21 cellular contexts compared by ENCODE assay signal in genomic region chr7:156783864-156784263, GRCh38.
A peak's percentile ranks its signal among the peaks of the same experiment; 100 is the strongest.
DNase-seq lines count a peak whose midpoint lies in the region; ATAC-seq, FAIRE-seq and TF ChIP-seq lines count a peak whose summit lies in the region.
"Had no signal": no experiment of that assay in that cellular context is flagged by ENCODE, and none has a peak within 500 bp of the region (broad histone marks: within the 10 kb centered on the region; RNA-seq: fewer than 3 reads in every experiment).

No MANE protein-coding gene starts in this region.

- no peak overlapping the region for H3K9ac ChIP-seq in astrocyte (ENCODE audit: low read length)
- H3K9ac ChIP-seq: BLaER1 had no signal

- H3K27ac Mint-ChIP-seq in astrocyte (ENCODE audit: unreplicated experiment) = peak overlapping the region; percentile 91
- H3K27ac Mint-ChIP-seq: IgD-negative memory B cell had no signal

- H3K4me1 ChIP-seq in cardiac muscle cell (ENCODE audit: low read depth) (peaks cover 4% of the 10 kb centered on the region), right cardiac atrium (ENCODE audit: control insufficient read depth, insufficient read depth, low read length) (no peaks in the 10 kb centered on the region), astrocyte (ENCODE audit: insufficient read depth, low read length) (no peaks in the 10 kb centered on the region)

- no peaks in the 10 kb centered on the region for H4K20me1 ChIP-seq in astrocyte (ENCODE audit: insufficient read depth, low read length)
- H4K20me1 ChIP-seq: BLaER1 had no signal

- FAIRE-seq in astrocyte (lab: Jason Lieb, UNC) = no peak
- FAIRE-seq: A204.1, G401.6, GM18507, H54 had no signal

- H3K79me2 ChIP-seq in astrocyte (ENCODE audit: insufficient read depth, low read length) = no peaks in the 10 kb centered on the region

- H3K4me3 ChIP-seq in cardiac muscle cell (no peak overlapping the region), right cardiac atrium (ENCODE audit: low read length) (no peak overlapping the region), astrocyte (ENCODE audit: insufficient read depth, low read depth, low read length) (no peak overlapping the region), fibroblast of the aortic adventitia (ENCODE audit: low read depth, low read length) (no peak overlapping the region)
- H3K4me3 ChIP-seq: BLaER1 had no signal

- no peak overlapping the region for H2AFZ ChIP-seq in astrocyte (ENCODE audit: low read depth, low read length)

- intact Hi-C loops in right cardiac atrium (cut with DNase I) = no loop called here

- H3K36me3 ChIP-seq in cardiac muscle cell (peaks cover 4% of the 10 kb centered on the region), astrocyte (ENCODE audit: insufficient read depth, low read length) (no peaks in the 10 kb centered on the region)

- WGBS in right cardiac atrium = 95% methylated on average over 4 of the region's 4 CpGs

- H3K36me3 Mint-ChIP-seq in astrocyte (ENCODE audit: low read depth, unreplicated experiment) = no peaks in the 10 kb centered on the region

- H3K27me3 Mint-ChIP-seq in astrocyte (ENCODE audit: low read depth, unreplicated experiment) = no peaks in the 10 kb centered on the region
- H3K27me3 Mint-ChIP-seq: CD8-positive, alpha-beta memory T cell; IgD-negative memory B cell had no signal

- H3K27ac ChIP-seq in cardiac muscle cell = peak overlapping the region; percentile 57
- no peak overlapping the region for H3K27ac ChIP-seq in right cardiac atrium (ENCODE audit: low read length)
- no peak overlapping the region for H3K27ac ChIP-seq in astrocyte (ENCODE audit: low read depth, low read length)
- H3K27ac ChIP-seq: BLaER1 had no signal

- peaks cover 7% of the 10 kb centered on the region for H3K4me1 Mint-ChIP-seq in astrocyte (ENCODE audit: low read depth, unreplicated experiment)

- H3K9me3 Mint-ChIP-seq in astrocyte (ENCODE audit: unreplicated experiment) = no peaks in the 10 kb centered on the region
- H3K9me3 Mint-ChIP-seq: CD8-positive, alpha-beta memory T cell; IgD-negative memory B cell had no signal

- H3K4me2 ChIP-seq in astrocyte (ENCODE audit: low read length) = no peak overlapping the region
- H3K4me2 ChIP-seq: BLaER1 had no signal

- no peak for TF ChIP-seq CTCF in cardiac muscle cell (IDR thresholded peaks at IDR 0.05; ENCODE audit: low read depth, low read length)
- TF ChIP-seq CTCF in astrocyte (IDR thresholded peaks at IDR 0.05; ENCODE audit: insufficient read depth, low read depth, low read length) = no peak
- no peak for TF ChIP-seq CTCF in fibroblast of the aortic adventitia (IDR thresholded peaks at IDR 0.05; ENCODE audit: insufficient read depth, low read length)

- DNase-seq in cardiac muscle cell (ENCODE audit: low read depth in 1 of 2, low spot score in 1 of 2) = peak in 1 of 2 donors; percentile 1
- DNase-seq in right cardiac atrium = no peak
- DNase-seq in astrocyte (ENCODE audit: low read depth) = no peak
- DNase-seq in fibroblast of the aortic adventitia (ENCODE audit: low read depth) = peak; percentile 44
- DNase-seq in CD1c-positive myeloid dendritic cell (ENCODE audit: extremely low spot score) = no peak
- no peak for DNase-seq in ecto neural progenitor cell (ENCODE audit: low spot score)
- no peak for DNase-seq in SIG-M5 treated with dmso at 0.1 percent for 504 hours (lab: John Stamatoyannopoulos, UW; ENCODE audit: unreplicated experiment)
- DNase-seq in activated gamma-delta T cell (lab: John Stamatoyannopoulos, UW) = no peak
- DNase-seq: CD8-positive, alpha-beta memory T cell; DND-41; NCI-H1105 treated with DMSO at 0.1 percent for 48 hours; NCI-H187 treated with DMSO at 0.1 percent for 48 hours; NCI-H446; NK-92 treated with Interleukin-12 subunit alpha and Interleukin-12 subunit beta, amount 100 ng/mL, for 24 hours; SHP77 had no signal

- H3K9me3 ChIP-seq in cardiac muscle cell (ENCODE audit: low read depth) (no peaks in the 10 kb centered on the region), right cardiac atrium (ENCODE audit: control insufficient read depth, low read length) (no peaks in the 10 kb centered on the region), astrocyte (ENCODE audit: insufficient read depth, low read depth, low read length) (no peaks in the 10 kb centered on the region)
- H3K9me3 ChIP-seq: BLaER1 had no signal

- H3K4me3 Mint-ChIP-seq in astrocyte (ENCODE audit: unreplicated experiment) = no peak overlapping the region
- H3K4me3 Mint-ChIP-seq: CD8-positive, alpha-beta memory T cell; IgD-negative memory B cell had no signal

- no peak for ATAC-seq in right cardiac atrium

- H3K27me3 ChIP-seq in cardiac muscle cell = no peaks in the 10 kb centered on the region
- no peaks in the 10 kb centered on the region for H3K27me3 ChIP-seq in right cardiac atrium (ENCODE audit: control insufficient read depth, insufficient read depth)
- no peaks in the 10 kb centered on the region for H3K27me3 ChIP-seq in astrocyte (ENCODE audit: insufficient read depth, low read length)
- H3K27me3 ChIP-seq: BLaER1 had no signal
